ENCODE assay signal across 10 cellular contexts in genomic region chr2:151287513-151288250, GRCh38. TPM values are rescaled to one million over a fixed set of nuclear protein-coding genes. Genes with fewer than 3 reads are reported as not detected.
DNase-seq lines count a peak whose midpoint lies in the region; ATAC-seq and TF ChIP-seq lines count a peak whose summit lies in the region.
"Had no signal": no experiment of that assay in that cellular context is flagged by ENCODE, and none has a peak within 500 bp of the region (broad histone marks: within the 10 kb centered on the region; RNA-seq: fewer than 3 reads in every experiment).

No MANE protein-coding gene starts in this region.

- TF ChIP-seq CTCF in nephron progenitor cell (IDR thresholded peaks at IDR 0.05): no peak

- H3K27ac Mint-ChIP-seq in T-helper 1 cell treated with Interleukin-12 subunit alpha and Interleukin-12 subunit beta and Interleukin-4 antibody, amounts not matched to agents 30 μg/mL and 1 μg/mL, for 36 hours: peak overlapping the region; percentile 89
- H3K27ac Mint-ChIP-seq in activated T-helper 2 cell treated with anti-CD3 and anti-CD28 coated beads, Interferon-gamma antibody, Interleukin-2, Interleukin-4, amounts not matched to agents 10 μg/mL and 5 μg/mL and 100 μg/mL, durations not matched to agents 14 hours and 24 hours and 36 hours: peak overlapping the region; percentile 95
- H3K27ac Mint-ChIP-seq in nephron progenitor cell: no peak overlapping the region

- no peaks in the 10 kb centered on the region for H3K9me3 Mint-ChIP-seq in T-helper 1 cell treated with Interleukin-12 subunit alpha and Interleukin-12 subunit beta and Interleukin-4 antibody, amounts not matched to agents 30 μg/mL and 1 μg/mL, for 36 hours
- no peaks in the 10 kb centered on the region for H3K9me3 Mint-ChIP-seq in activated T-helper 2 cell treated with anti-CD3 and anti-CD28 coated beads, Interferon-gamma antibody, Interleukin-2, Interleukin-4, amounts not matched to agents 10 μg/mL and 5 μg/mL and 100 μg/mL, durations not matched to agents 14 hours and 24 hours and 36 hours
- H3K9me3 Mint-ChIP-seq in nephron progenitor cell: peaks cover 23% of the 10 kb centered on the region

- intact Hi-C loops in activated T-helper 2 cell treated with anti-CD3 and anti-CD28 coated beads, Interferon-gamma antibody, Interleukin-2, Interleukin-4, amounts not matched to agents 10 μg/mL and 5 μg/mL and 100 μg/mL, durations not matched to agents 14 hours and 24 hours and 36 hours (cut with micrococcal nuclease): loop anchor here (2.0 to 10.0 kb wide), 4 partner anchors 121 to 541 kb away; partner anchors contain the start of genes ARL5A and RIF1

- DNase-seq in T-helper 1 cell (no peak), nephron progenitor cell (no peak), LoVo (ENCODE audit: low spot score) (no peak), DMS 273 treated with DMSO at 0.1 percent for 48 hours (lab: John Stamatoyannopoulos, UW) (no peak), DMS114 treated with DMSO at 0.1 percent for 48 hours (lab: John Stamatoyannopoulos, UW; ENCODE audit: unreplicated experiment) (no peak)
- no peak for DNase-seq in activated T-helper 2 cell treated with anti-CD3 and anti-CD28 coated beads, Interferon-gamma antibody, Interleukin-2, Interleukin-4, amounts not matched to agents 10 μg/mL and 5 μg/mL and 100 μg/mL, durations not matched to agents 14 hours and 24 hours and 36 hours (ENCODE audit: low spot score)
- DNase-seq: ACHN, NCI-H1092 had no signal

- peaks cover 42% of the 10 kb centered on the region for H3K4me1 Mint-ChIP-seq in T-helper 1 cell treated with Interleukin-12 subunit alpha and Interleukin-12 subunit beta and Interleukin-4 antibody, amounts not matched to agents 30 μg/mL and 1 μg/mL, for 36 hours (ENCODE audit: low read depth)
- peaks cover 38% of the 10 kb centered on the region for H3K4me1 Mint-ChIP-seq in activated T-helper 2 cell treated with anti-CD3 and anti-CD28 coated beads, Interferon-gamma antibody, Interleukin-2, Interleukin-4, amounts not matched to agents 10 μg/mL and 5 μg/mL and 100 μg/mL, durations not matched to agents 14 hours and 24 hours and 36 hours (ENCODE audit: low read depth)
- H3K4me1 Mint-ChIP-seq in nephron progenitor cell: peaks cover 6% of the 10 kb centered on the region

- H3K27me3 Mint-ChIP-seq in T-helper 1 cell treated with Interleukin-12 subunit alpha and Interleukin-12 subunit beta and Interleukin-4 antibody, amounts not matched to agents 30 μg/mL and 1 μg/mL, for 36 hours (ENCODE audit: low read depth): no peaks in the 10 kb centered on the region
- peaks cover 3% of the 10 kb centered on the region for H3K27me3 Mint-ChIP-seq in activated T-helper 2 cell treated with anti-CD3 and anti-CD28 coated beads, Interferon-gamma antibody, Interleukin-2, Interleukin-4, amounts not matched to agents 10 μg/mL and 5 μg/mL and 100 μg/mL, durations not matched to agents 14 hours and 24 hours and 36 hours (ENCODE audit: low read depth)
- H3K27me3 Mint-ChIP-seq in nephron progenitor cell (ENCODE audit: low read depth, poor library complexity): peaks cover 40% of the 10 kb centered on the region

- peak; percentile 0 for ATAC-seq in HG03342 (IDR thresholded peaks at IDR 0.05; ENCODE audit: unreplicated experiment)

- H3K4me3 Mint-ChIP-seq in T-helper 1 cell treated with Interleukin-12 subunit alpha and Interleukin-12 subunit beta and Interleukin-4 antibody, amounts not matched to agents 30 μg/mL and 1 μg/mL, for 36 hours: peak overlapping the region; percentile 88
- H3K4me3 Mint-ChIP-seq in activated T-helper 2 cell treated with anti-CD3 and anti-CD28 coated beads, Interferon-gamma antibody, Interleukin-2, Interleukin-4, amounts not matched to agents 10 μg/mL and 5 μg/mL and 100 μg/mL, durations not matched to agents 14 hours and 24 hours and 36 hours (ENCODE audit: low read depth): peak overlapping the region; percentile 91
- peak overlapping the region; percentile 32 for H3K4me3 Mint-ChIP-seq in nephron progenitor cell

- peaks cover 25% of the 10 kb centered on the region for H3K36me3 Mint-ChIP-seq in T-helper 1 cell treated with Interleukin-12 subunit alpha and Interleukin-12 subunit beta and Interleukin-4 antibody, amounts not matched to agents 30 μg/mL and 1 μg/mL, for 36 hours (ENCODE audit: low read depth)
- H3K36me3 Mint-ChIP-seq in activated T-helper 2 cell treated with anti-CD3 and anti-CD28 coated beads, Interferon-gamma antibody, Interleukin-2, Interleukin-4, amounts not matched to agents 10 μg/mL and 5 μg/mL and 100 μg/mL, durations not matched to agents 14 hours and 24 hours and 36 hours (ENCODE audit: low read depth): peaks cover 31% of the 10 kb centered on the region
- no peaks in the 10 kb centered on the region for H3K36me3 Mint-ChIP-seq in nephron progenitor cell (ENCODE audit: low read depth)

RNA-seq across cellular contexts. Expression of gene NMI, which starts 1.8 kb away (rescaled TPM):
- 43.8 and 44.0 TPM in 2 replicates for total RNA-seq in activated T-helper 2 cell treated with anti-CD3 and anti-CD28 coated beads, Interferon-gamma antibody, Interleukin-2, Interleukin-4, amounts not matched to agents 10 μg/mL and 5 μg/mL and 100 μg/mL, durations not matched to agents 14 hours and 24 hours and 36 hours

RNA-seq across cellular contexts. Expression of gene RBM43, which starts 26.0 kb away (rescaled TPM):
- total RNA-seq in activated T-helper 2 cell treated with anti-CD3 and anti-CD28 coated beads, Interferon-gamma antibody, Interleukin-2, Interleukin-4, amounts not matched to agents 10 μg/mL and 5 μg/mL and 100 μg/mL, durations not matched to agents 14 hours and 24 hours and 36 hours: 2.6 and 2.8 TPM in 2 replicates

Comparison
In these comparisons a context has a peak if more than half of its experiments do, and no peak if none do; other contexts are left out.
1. H3K4me3 Mint-ChIP-seq: peak in every context shown above with its lines; median percentile 91 in activated T-helper 2 cell treated with anti-CD3 and anti-CD28 coated beads, Interferon-gamma antibody, Interleukin-2, Interleukin-4, amounts not matched to agents 10 μg/mL and 5 μg/mL and 100 μg/mL, durations not matched to agents 14 hours and 24 hours and 36 hours; 88 in T-helper 1 cell treated with Interleukin-12 subunit alpha and Interleukin-12 subunit beta and Interleukin-4 antibody, amounts not matched to agents 30 μg/mL and 1 μg/mL, for 36 hours; 32 in nephron progenitor cell.